9 cellular contexts compared by ENCODE assay signal in the genomic region with DNA sequence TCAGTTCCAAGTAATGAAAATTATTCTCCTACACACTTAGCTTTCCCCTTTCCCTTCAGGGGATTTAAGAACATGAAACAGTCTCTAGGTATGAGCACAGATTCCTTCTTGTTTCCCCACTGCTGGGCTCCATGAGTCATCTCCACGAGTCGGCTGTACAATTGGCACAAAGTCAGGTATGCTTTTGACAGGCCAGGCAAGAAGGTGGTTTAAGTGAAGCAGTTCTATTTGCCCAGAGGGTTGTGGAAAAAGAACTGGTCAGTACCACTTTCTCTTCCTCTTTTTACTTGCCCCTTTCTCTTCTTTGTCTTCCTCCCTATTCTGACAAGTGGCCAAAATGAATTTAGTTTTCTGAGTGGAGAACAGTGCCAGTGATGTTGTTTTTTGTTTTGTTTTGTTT. TPM values are rescaled to one million over a fixed set of nuclear protein-coding genes. Genes with fewer than 3 reads are reported as not detected.
DNase-seq lines count a peak whose midpoint lies in the region; ATAC-seq, FAIRE-seq and TF ChIP-seq lines count a peak whose summit lies in the region.
"Had no signal": no experiment of that assay in that cellular context is flagged by ENCODE, and none has a peak within 500 bp of the region (broad histone marks: within the 10 kb centered on the region; RNA-seq: fewer than 3 reads in every experiment).

No MANE protein-coding gene starts in this region.

- no peak overlapping the region for H2AFZ ChIP-seq in keratinocyte (ENCODE audit: control insufficient read depth, low read length)

- dilution Hi-C loops in keratinocyte (cut with MboI; ENCODE audit: extremely low pct_ligation_motif_present, low sequenced_read_pairs) = no loop called here

- H4K20me1 ChIP-seq in keratinocyte (ENCODE audit: control insufficient read depth, extremely low read depth, insufficient read depth, low read length) = no peaks in the 10 kb centered on the region

- H3K36me3 ChIP-seq in keratinocyte (ENCODE audit: control insufficient read depth in 2 of 2, extremely low read depth in 1 of 2, insufficient read depth in 2 of 2, low read length in 2 of 2) (peaks cover 27 to 28% of the 10 kb centered on the region in 2 experiments), aorta (ENCODE audit: control insufficient read depth in 1 of 2, insufficient read depth in 2 of 2, low read length in 1 of 2) (peaks cover 0 to 6% of the 10 kb centered on the region in 2 donors)

- peak overlapping the region; percentile 14 for H3K27ac Mint-ChIP-seq in activated naive CD8-positive, alpha-beta T cell treated with anti-CD3 and anti-CD28 coated beads, Interleukin-2, amount 50 U/mL, for 24 hours

- H3K9me1 ChIP-seq in keratinocyte (ENCODE audit: control insufficient read depth, extremely low read depth, insufficient read depth, low read length) = no peaks in the 10 kb centered on the region

- H3K36me3 Mint-ChIP-seq in activated naive CD8-positive, alpha-beta T cell treated with anti-CD3 and anti-CD28 coated beads, Interleukin-2, amount 50 U/mL, for 24 hours (ENCODE audit: low read depth) = peaks cover 50% of the 10 kb centered on the region

- H3K4me3 ChIP-seq in keratinocyte (ENCODE audit: control insufficient read depth in 2 of 3, extremely low read depth in 1 of 3, insufficient read depth in 2 of 3, low read depth in 1 of 3, low read length in 3 of 3) = peak overlapping the region in 2 of 3 experiments; percentile 7 to 16
- H3K4me3 ChIP-seq in aorta (ENCODE audit: low read length in 2 of 2) = no peak overlapping the region
- H3K4me3 ChIP-seq: K562 had no signal

- H3K9me3 Mint-ChIP-seq in activated naive CD8-positive, alpha-beta T cell treated with anti-CD3 and anti-CD28 coated beads, Interleukin-2, amount 50 U/mL, for 24 hours = no peaks in the 10 kb centered on the region

- H3K27ac ChIP-seq in keratinocyte (ENCODE audit: control insufficient read depth, insufficient read depth, low read length) (peak overlapping the region; percentile 78), aorta (ENCODE audit: low read depth in 1 of 2, low read length in 2 of 2) (no peak overlapping the region)

- H3K79me2 ChIP-seq in keratinocyte (ENCODE audit: control insufficient read depth, insufficient read depth, low read length) = peaks cover 42% of the 10 kb centered on the region

- H3K9me3 ChIP-seq in keratinocyte (ENCODE audit: control insufficient read depth, low read depth, low read length) (no peaks in the 10 kb centered on the region), aorta (ENCODE audit: control insufficient read depth, low read length) (no peaks in the 10 kb centered on the region)

- H3K9ac ChIP-seq in keratinocyte (ENCODE audit: control insufficient read depth, extremely low read depth, insufficient read depth, low read length) = peak overlapping the region; percentile 35

- intact Hi-C loops in aorta (cut with DNase I) = loop anchor here in 1 of 2 donors (2.0 kb wide), 1 partner anchor 16 kb away; a partner anchor contains a TSS

- H3K27me3 ChIP-seq in keratinocyte (ENCODE audit: control insufficient read depth, extremely low read depth, insufficient read depth, low read length) = no peaks in the 10 kb centered on the region
- H3K27me3 ChIP-seq in aorta (ENCODE audit: control insufficient read depth in 1 of 2, insufficient read depth in 2 of 2, low read length in 1 of 2) = no peaks in the 10 kb centered on the region

- H3K4me3 Mint-ChIP-seq in activated naive CD8-positive, alpha-beta T cell treated with anti-CD3 and anti-CD28 coated beads, Interleukin-2, amount 50 U/mL, for 24 hours = no peak overlapping the region

- peak; percentile 97 for FAIRE-seq in keratinocyte (lab: Jason Lieb, UNC)
- FAIRE-seq: K562 had no signal

- H3K4me2 ChIP-seq in keratinocyte (ENCODE audit: control insufficient read depth, extremely low read depth, insufficient read depth, low read depth, low read length) = peak overlapping the region; percentile 60

- H3K4me1 ChIP-seq in keratinocyte (ENCODE audit: control insufficient read depth, extremely low read depth, insufficient read depth, low read length) (peaks cover 35% of the 10 kb centered on the region), aorta (ENCODE audit: control insufficient read depth in 1 of 2, insufficient read depth in 2 of 2, low read length in 2 of 2) (peaks cover 0 to 2% of the 10 kb centered on the region in 2 donors)

- 2% methylated on average over 2 of the region's 2 CpGs for WGBS in aorta, 2 donors

- peaks cover 9% of the 10 kb centered on the region for H3K4me1 Mint-ChIP-seq in activated naive CD8-positive, alpha-beta T cell treated with anti-CD3 and anti-CD28 coated beads, Interleukin-2, amount 50 U/mL, for 24 hours

- no peaks in the 10 kb centered on the region for H3K27me3 Mint-ChIP-seq in activated naive CD8-positive, alpha-beta T cell treated with anti-CD3 and anti-CD28 coated beads, Interleukin-2, amount 50 U/mL, for 24 hours

- DNase-seq in COLO829 (ENCODE audit: low spot score) (peak; percentile 88), keratinocyte (ENCODE audit: low read depth, low spot score) (peak; percentile 90), aorta (peak in 1 of 2 donors; percentile 70), superior temporal gyrus (ENCODE audit: extremely low spot score) (no peak), NCI-H510A treated with DMSO at 0.1 percent for 48 hours (lab: John Stamatoyannopoulos, UW) (no peak)
- DNase-seq in activated naive CD8-positive, alpha-beta T cell treated with anti-CD3 and anti-CD28 coated beads, Interleukin-2, amount 50 U/mL, for 24 hours = no peak

- TF ChIP-seq CTCF in keratinocyte (optimal IDR thresholded peaks at IDR 0.05 in 1 of 3, IDR thresholded peaks at IDR 0.05 in 1 of 3, conservative IDR thresholded peaks at IDR 0.05 in 1 of 3; ENCODE audit: extremely low read depth in 1 of 3, insufficient read depth in 2 of 3, low read length in 3 of 3) = no peak

- ATAC-seq in GM21360 (IDR thresholded peaks at IDR 0.05; ENCODE audit: unreplicated experiment) (peak; percentile 78), HG03571 (IDR thresholded peaks at IDR 0.05; ENCODE audit: unreplicated experiment) (peak; percentile 88), aorta (ENCODE audit: low FRiP score) (peak; percentile 74)
- peak; percentile 71 for ATAC-seq in activated naive CD8-positive, alpha-beta T cell treated with anti-CD3 and anti-CD28 coated beads, Interleukin-2, amount 50 U/mL, for 24 hours
- ATAC-seq: K562 had no signal

RNA-seq across cellular contexts. Expression of a gene that starts 16.3 kb away (rescaled TPM):
- 166 to 185 TPM (median 179 TPM) in 3 replicates for polyA plus RNA-seq in keratinocyte
- 369 TPM for polyA plus RNA-seq in keratinocyte (2011; ENCODE audit: low read depth)
- polyA plus RNA-seq in keratinocyte (2011; cell fraction: cytosol; rRNA removed) = 99.9 and 122 TPM in 2 replicates
- polyA plus RNA-seq in keratinocyte (2011; cell fraction: nucleus; rRNA removed) = 1,037 and 1,053 TPM in 2 replicates
- polyA plus RNA-seq in keratinocyte (2012; ENCODE audit: low replicate concordance) = 207 and 398 TPM in 2 replicates
- polyA minus RNA-seq in keratinocyte = 553 to 1,216 TPM (median 812 TPM) in 3 replicates
- 251 TPM for polyA minus RNA-seq in keratinocyte (2011; cell fraction: cytosol; rRNA and poly(A)+ RNA removed)
- polyA minus RNA-seq in keratinocyte (2011; cell fraction: nucleus; rRNA and poly(A)+ RNA removed) = 1,725 and 2,247 TPM in 2 replicates
- total RNA-seq in aorta = 100 to 1,000 TPM; 451 to 481 TPM
- 100 to 1,000 TPM in 1 of 2 donors, 10 to 100 TPM in 1; 26.5 to 151 TPM for polyA plus RNA-seq in aorta

Comparison
In these comparisons a context has a peak if more than half of its experiments do, and no peak if none do; other contexts are left out.
1. DNase-seq: peak in COLO829 (single experiment) and keratinocyte (single experiment); none in activated naive CD8-positive, alpha-beta T cell treated with anti-CD3 and anti-CD28 coated beads, Interleukin-2, amount 50 U/mL, for 24 hours (single experiment), superior temporal gyrus (single experiment) and NCI-H510A treated with DMSO at 0.1 percent for 48 hours (single experiment).
2. H3K4me3 ChIP-seq: peak in keratinocyte (2 of 3); none in aorta (0 of 2).
3. Peak in every context shown above with its lines, with median percentiles within 50 percentile points of each other: ATAC-seq.